ENCODE assay signal across 8 cellular contexts in genomic region chr14:24367506-24368214, GRCh38. TPM values are rescaled to one million over a fixed set of nuclear protein-coding genes. Genes with fewer than 3 reads are reported as not detected.
DNase-seq lines count a peak whose midpoint lies in the region; ATAC-seq and TF ChIP-seq lines count a peak whose summit lies in the region.

NFATC4 (plus strand) TSS chr14:24368184; CDS start chr14:24368341, 157 bp downstream.

- BruUV-seq in MCF 10A (replicated peaks; lab: Mats Ljungman, UMichigan), result no TSS peak

- H3K4me1 ChIP-seq in sigmoid colon, result peaks cover 0 to 59% (median 40%) of the 10 kb centered on the region in 4 donors

- H3K4me3 ChIP-seq in iPS-11a (ENCODE audit: low read depth, low read length) (peak within 1 kb of the TSS; percentile 53), sigmoid colon (peak within 1 kb of the TSS; percentile 69 to 90 (median 80))

- DNase-seq in EL (peak; percentile 97), NCI-H82 (lab: John Stamatoyannopoulos, UW) (peak; percentile 95), MCF 10A (ENCODE audit: unreplicated experiment) (peak; percentile 55), sigmoid colon (peak; percentile 95), NOMO-1 treated with DMSO at 0.1 percent for 48 hours (lab: John Stamatoyannopoulos, UW; ENCODE audit: unreplicated experiment) (no peak)

- 3 to 8% methylated on average over 21 of the region's 21 CpGs for WGBS in sigmoid colon, 2 donors

- intact Hi-C loops in MCF 10A (cut with micrococcal nuclease), result no loop called here
- intact Hi-C loops in sigmoid colon (cut with DNase I), result loop anchor here (1.0 to 5.0 kb wide), 4 partner anchors 34 to 225 kb away; partner anchors contain the start of genes EMC9, SDR39U1 and TINF2

- peaks cover 7% of the 10 kb centered on the region for H3K36me3 Mint-ChIP-seq in MCF 10A (ENCODE audit: insufficient read depth, unreplicated experiment)

- peak within 1 kb of the TSS; percentile 91 to 99 (median 98) for H3K27ac ChIP-seq in sigmoid colon

- no peaks in the 10 kb centered on the region for H3K27me3 ChIP-seq in sigmoid colon

- ATAC-seq in HG03095 (IDR thresholded peaks at IDR 0.05; ENCODE audit: unreplicated experiment) (peak; percentile 21), HG03460 (IDR thresholded peaks at IDR 0.05; ENCODE audit: unreplicated experiment) (no peak)

- no peaks in the 10 kb centered on the region for H3K9me3 ChIP-seq in sigmoid colon

- no peak for TF ChIP-seq EP300 in sigmoid colon (IDR thresholded peaks at IDR 0.05)

- TF ChIP-seq CTCF in MCF 10A (IDR thresholded peaks at IDR 0.05; ENCODE audit: unreplicated experiment) (no peak), sigmoid colon (IDR thresholded peaks at IDR 0.05) (no peak)

- POLR2A ChIA-PET in MCF 10A (lab: Yijun Ruan, JAX), result no interaction called here

- H3K27me3 Mint-ChIP-seq in MCF 10A (ENCODE audit: insufficient read depth, unreplicated experiment), result no peaks in the 10 kb centered on the region

- H3K9me3 Mint-ChIP-seq in MCF 10A (ENCODE audit: unreplicated experiment), result no peaks in the 10 kb centered on the region

- peak within 1 kb of the TSS; percentile 96 for H3K27ac Mint-ChIP-seq in MCF 10A (ENCODE audit: low read depth, unreplicated experiment)

- TF ChIP-seq POLR2A in sigmoid colon (IDR thresholded peaks at IDR 0.05), result no peak

- peaks cover 24% of the 10 kb centered on the region for H3K4me1 Mint-ChIP-seq in MCF 10A (ENCODE audit: insufficient read depth, unreplicated experiment)

- CTCF ChIA-PET in MCF 10A (lab: Yijun Ruan, JAX), result interaction anchor here (0.6 to 0.8 kb wide), 3 partner anchors 9 to 1807 kb away, joined by 3 to 4 read pairs (median 3); no protein-coding TSS in a partner anchor

- H3K36me3 ChIP-seq in sigmoid colon, result peaks cover 0 to 30% (median 0%) of the 10 kb centered on the region in 4 donors

- H3K4me3 Mint-ChIP-seq in MCF 10A (ENCODE audit: unreplicated experiment), result peak within 1 kb of the TSS; percentile 75

RNA-seq across cellular contexts. Expression of gene NFATC4, which starts in this region (rescaled TPM):
- total RNA-seq in MCF 10A (2022), result 0.23 and 1.7 TPM in 2 replicates
- 100 to 1,000 TPM in 1 of 4 donors, 10 to 100 TPM in 3; 29.6 to 120 (median 67.3) TPM for total RNA-seq in sigmoid colon
- 10 to 100 TPM; 10.4 to 45.1 (median 15.6) TPM for polyA plus RNA-seq in sigmoid colon

Comparison
In these comparisons a context has a peak if more than half of its experiments do, and no peak if none do; other contexts are left out.
1. RNA of gene NFATC4 (total RNA-seq): 29.6 to 120 TPM in sigmoid colon; 0.23 to 1.7 TPM in MCF 10A; every median in the first group is over 10 times any median in the second.